ENCODE assay signal across 9 cellular contexts in the genomic region with DNA sequence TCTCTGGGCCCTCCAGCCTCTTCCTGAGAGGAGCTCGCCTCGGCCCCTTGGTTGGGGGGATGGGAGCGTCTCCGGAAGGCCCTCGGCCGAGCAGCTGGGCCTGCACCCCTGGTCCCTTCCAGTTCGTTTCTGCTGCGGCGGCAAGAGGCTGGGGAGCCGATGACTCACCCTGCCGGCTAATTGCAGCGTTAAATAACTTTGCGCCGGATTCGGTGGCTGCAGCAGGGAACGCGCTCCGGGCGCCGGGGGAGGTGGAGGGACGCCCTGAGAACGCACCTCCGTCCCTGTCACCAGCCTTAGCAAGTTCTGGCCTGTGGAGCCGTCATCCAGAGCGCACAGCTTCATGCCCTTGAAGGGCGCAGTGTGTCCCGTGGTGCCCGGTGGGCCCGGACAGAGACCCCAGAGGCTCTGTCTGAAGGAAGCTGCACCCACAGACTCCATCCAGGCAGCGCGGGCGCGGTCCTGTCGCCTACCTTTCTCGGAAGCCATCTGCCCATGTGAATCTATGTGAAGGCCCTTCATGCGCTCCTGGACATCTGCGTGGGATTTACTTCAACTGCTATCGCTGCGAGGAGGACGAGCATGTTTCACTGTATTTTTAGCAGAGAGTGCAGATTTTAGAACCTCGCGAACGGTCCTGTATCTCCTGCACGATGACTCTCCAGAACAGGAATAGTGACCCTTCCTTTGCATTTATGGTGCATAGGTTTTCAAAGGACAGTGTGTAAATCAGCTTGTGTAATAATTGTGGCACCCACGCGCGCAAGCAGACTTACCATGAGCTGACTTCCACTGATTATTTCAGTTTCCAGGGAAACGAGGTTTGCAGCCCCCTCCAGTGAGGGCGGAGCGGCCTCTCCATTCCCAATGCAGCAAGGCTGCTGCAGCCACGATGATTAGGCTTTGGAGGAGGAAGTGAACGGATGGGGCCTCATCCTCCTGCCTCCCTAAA. TPM values are rescaled to one million over a fixed set of nuclear protein-coding genes. Genes with fewer than 3 reads are reported as not detected.
DNase-seq lines count a peak whose midpoint lies in the region; ATAC-seq and TF ChIP-seq lines count a peak whose summit lies in the region.
"Had no signal": no experiment of that assay in that cellular context is flagged by ENCODE, and none has a peak within 500 bp of the region (broad histone marks: within the 10 kb centered on the region; RNA-seq: fewer than 3 reads in every experiment).

No MANE protein-coding gene starts in this region.

- ATAC-seq in HG02840 (IDR thresholded peaks at IDR 0.05; ENCODE audit: low FRiP score, unreplicated experiment) (no peak), GM19351 (IDR thresholded peaks at IDR 0.05; ENCODE audit: unreplicated experiment) (no peak), HG02884 (IDR thresholded peaks at IDR 0.05; ENCODE audit: unreplicated experiment) (no peak)
- ATAC-seq: A549 had no signal

- DNase-seq in NCI-H2081 (lab: John Stamatoyannopoulos, UW) (peak; percentile 16 to 40), NCI-H2081 treated with DMSO at 0.1 percent for 48 hours (lab: John Stamatoyannopoulos, UW) (no peak), NCI-H524 treated with DMSO at 0.1 percent for 48 hours (lab: John Stamatoyannopoulos, UW) (peak; percentile 26), epithelial cell of proximal tubule (ENCODE audit: low read depth) (no peak), renal cortical epithelial cell (ENCODE audit: low read depth) (peak; percentile 17)

- no peak for TF ChIP-seq CTCF in epithelial cell of proximal tubule (conservative IDR thresholded peaks at IDR 0.05; ENCODE audit: low read depth, low read length)

- H3K4me3 ChIP-seq in epithelial cell of proximal tubule (ENCODE audit: low read depth, low read length) = peak overlapping the region; percentile 11
- H3K4me3 ChIP-seq: A549 had no signal

RNA-seq across cellular contexts. Expression of gene TMEM271, which starts 1.7 kb away (rescaled TPM):
- not detected in 2 replicates for total RNA-seq in epithelial cell of proximal tubule
- total RNA-seq in renal cortical epithelial cell = not detected in 2 replicates

RNA-seq across cellular contexts. Expression of gene PDE6B, which starts 47.6 kb away (rescaled TPM):
- total RNA-seq in epithelial cell of proximal tubule (4.1 and 5.7 TPM in 2 replicates), renal cortical epithelial cell (11.2 and 21.7 TPM in 2 replicates)

Comparison
In these comparisons a context has a peak if more than half of its experiments do, and no peak if none do; other contexts are left out.
1. DNase-seq: peak in NCI-H2081 (2 of 2), NCI-H524 treated with DMSO at 0.1 percent for 48 hours (single experiment) and renal cortical epithelial cell (single experiment); none in NCI-H2081 treated with DMSO at 0.1 percent for 48 hours (single experiment) and epithelial cell of proximal tubule (single experiment).